Comparison of ENCODE assay signal across 19 cellular contexts in genomic region chr2:33812707-33813106, GRCh38.
DNase-seq lines count a peak whose midpoint lies in the region; ATAC-seq, FAIRE-seq and TF ChIP-seq lines count a peak whose summit lies in the region.
"Had no signal": no experiment of that assay in that cellular context is flagged by ENCODE, and none has a peak within 500 bp of the region (broad histone marks: within the 10 kb centered on the region; RNA-seq: fewer than 3 reads in every experiment).

No MANE protein-coding gene starts in this region.

- 14% methylated on average over 2 of the region's 2 CpGs for WGBS in A549 (ENCODE audit: missing lambda C conversion rate)

- no peak for TF ChIP-seq EP300 in A549 (IDR thresholded peaks at IDR 0.05)

- no peak for FAIRE-seq in A549 (lab: Jason Lieb, UNC)
- FAIRE-seq: GM19239, HTR-8/SVneo had no signal

- H3K4me2 ChIP-seq in A549: no peak overlapping the region

- no peak for TF ChIP-seq POLR2A in A549 (IDR thresholded peaks at IDR 0.05; ENCODE audit: low read length)

- H3K27ac ChIP-seq in A549: no peak overlapping the region
- H3K27ac ChIP-seq: Peyer's patch had no signal

- TF ChIP-seq RAD21 in A549 (conservative IDR thresholded peaks at IDR 0.05 in 1 of 2, IDR thresholded peaks at IDR 0.05 in 1 of 2): no peak

- no peak overlapping the region for H3K4me3 ChIP-seq in A549
- H3K4me3 ChIP-seq: Peyer's patch had no signal

- POLR2A ChIA-PET in A549 (lab: Yijun Ruan, JAX): no interaction called here

- H3K9me3 ChIP-seq in A549: no peaks in the 10 kb centered on the region
- H3K9me3 ChIP-seq: Peyer's patch had no signal

- CTCF ChIA-PET in A549 (lab: Yijun Ruan, JAX): no interaction called here

- no peaks in the 10 kb centered on the region for H3K4me1 ChIP-seq in A549
- H3K4me1 ChIP-seq: Peyer's patch had no signal

- no peak for TF ChIP-seq CTCF in A549 (IDR thresholded peaks at IDR 0.05)

- ATAC-seq in A549 (no peak), HG03442 (IDR thresholded peaks at IDR 0.05; ENCODE audit: unreplicated experiment) (no peak)

- DNase-seq in A549 (ENCODE audit: low read depth in 1 of 2, low spot score in 1 of 2) (no peak), ELR (ENCODE audit: low read depth) (peak; percentile 3), OCI-M1 (lab: John Stamatoyannopoulos, UW) (peak; percentile 1), inferior parietal cortex (ENCODE audit: extremely low spot score) (peak; percentile 30), GM19238 (ENCODE audit: insufficient read length, low spot score) (no peak), iPS-NIHi11 (ENCODE audit: low spot score) (no peak), NCI-H226 (no peak)
- DNase-seq: AML-193; Calu3; CD4-positive, CD25-positive, alpha-beta regulatory T cell; DMS79 treated with DMSO at 0.1 percent for 48 hours; NCI-H1092 treated with DMSO at 0.1 percent for 48 hours; NCI-H1694 treated with DMSO at 0.1 percent for 48 hours; NCI-H82; Peyer's patch; SHP77 treated with DMSO at 0.1 percent for 48 hours had no signal

TF ChIP-seq in A549, 52 proteins besides CTCF, POLR2A, EP300 and RAD21:
- no peak for TF ChIP-seq KDM1A (IDR thresholded peaks at IDR 0.05; ENCODE audit: low read depth)
- no peak for TF ChIP-seq RFX5 (IDR thresholded peaks at IDR 0.05)
- no peak for TF ChIP-seq ESRRA (IDR thresholded peaks at IDR 0.05; ENCODE audit: borderline replicate concordance, low read length)
- no peak for TF ChIP-seq HOXB5 (CRISPR knock-in tag; IDR thresholded peaks at IDR 0.05)
- TF ChIP-seq CBX2 (IDR thresholded peaks at IDR 0.05; ENCODE audit: borderline replicate concordance, low read depth): no peak
- no peak for TF ChIP-seq ELK1 (IDR thresholded peaks at IDR 0.05; ENCODE audit: low read depth, low read length)
- no peak for TF ChIP-seq KDM5A (IDR thresholded peaks at IDR 0.05)
- TF ChIP-seq FOSL2 (IDR thresholded peaks at IDR 0.05): no peak
- peak; percentile 50 for TF ChIP-seq FOSL2 (CRISPR knock-in tag; IDR thresholded peaks at IDR 0.05)
TF ChIP-seq in A549: peak in this region for 1.

Comparison
In these comparisons a context has a peak if more than half of its experiments do, and no peak if none do; other contexts are left out.
1. DNase-seq: peak in ELR (single experiment), OCI-M1 (single experiment) and inferior parietal cortex (single experiment); none in A549 (0 of 2), GM19238 (single experiment), iPS-NIHi11 (single experiment) and NCI-H226 (single experiment).